Comparison of ENCODE assay signal across 1 cellular context in genomic region chr6:156699017-156699421, GRCh38.
TF ChIP-seq lines count a peak whose summit lies in the region.

No MANE protein-coding gene starts in this region.

TF ChIP-seq in GM23338, 12 proteins besides CTCF, POLR2A, EP300 and RAD21 (continued from another document):
- TF ChIP-seq REST (IDR thresholded peaks at IDR 0.05; ENCODE audit: unreplicated experiment) (no peak), STAT1 (IDR thresholded peaks at IDR 0.05; ENCODE audit: unreplicated experiment) (no peak), JUNB (IDR thresholded peaks at IDR 0.05; ENCODE audit: unreplicated experiment) (no peak), CREB1 (CRISPR knock-in tag; IDR thresholded peaks at IDR 0.05; ENCODE audit: low read depth) (no peak), ETS1 (IDR thresholded peaks at IDR 0.05) (no peak), POLR2AphosphoS5 (IDR thresholded peaks at IDR 0.05; ENCODE audit: low read depth) (no peak), NANOG (IDR thresholded peaks at IDR 0.05; ENCODE audit: borderline replicate concordance) (no peak)
